In the genomic region with DNA sequence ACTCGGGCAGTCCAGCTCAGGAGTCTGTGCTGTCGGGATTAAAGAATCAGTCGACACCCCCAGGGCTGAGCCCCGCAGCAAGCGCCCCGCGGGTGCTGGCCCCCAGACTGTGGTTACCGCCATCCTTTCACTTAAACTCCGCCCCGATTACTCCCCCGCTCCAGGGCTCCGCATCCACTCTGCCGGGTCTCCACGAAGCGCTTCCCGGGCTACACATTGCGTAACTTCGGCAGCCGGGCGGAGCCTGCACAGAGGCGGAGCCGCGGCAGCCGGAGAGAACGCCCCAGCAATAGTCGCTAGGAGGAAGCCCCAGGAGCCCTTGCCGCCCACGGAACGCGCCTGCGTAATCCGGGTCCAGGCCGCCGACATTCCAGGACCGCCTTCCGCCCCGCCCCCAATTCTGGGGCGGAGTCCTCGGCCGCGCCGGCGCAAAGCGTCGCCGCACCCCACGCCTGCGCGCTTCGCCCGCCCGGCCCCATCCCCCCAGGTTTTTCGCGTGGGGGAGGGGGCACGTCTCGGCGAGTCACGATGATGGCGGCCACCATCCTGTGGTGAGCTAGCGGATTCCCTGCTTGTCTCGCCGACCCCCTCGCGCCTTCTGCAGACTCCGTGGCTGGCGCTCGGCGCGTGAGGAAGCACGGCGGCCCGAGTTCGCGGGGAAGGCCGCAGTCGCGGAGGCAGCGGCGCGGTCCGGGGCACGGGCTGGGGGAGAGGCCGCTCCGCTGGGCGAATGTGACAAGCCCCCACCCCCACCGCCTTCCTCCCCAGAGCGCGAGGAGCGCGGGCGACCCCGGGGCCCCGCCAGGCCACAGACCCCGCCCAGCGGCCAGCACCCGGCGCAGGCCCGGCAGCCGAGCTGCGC, we compare ENCODE assay signal across 1 cellular context.
A peak's percentile ranks its signal among the peaks of the same experiment; 100 is the strongest.
TF ChIP-seq lines count a peak whose summit lies in the region.

A gene (plus strand): TSS at position 521 of the 862 bp plus-strand sequence. CDS start 351 bp downstream, outside the sequence.

TF ChIP-seq in K562, 482 proteins besides CTCF, POLR2A, EP300 and RAD21 (continued from another document and continues in another):
- TF ChIP-seq, protein P1, sequence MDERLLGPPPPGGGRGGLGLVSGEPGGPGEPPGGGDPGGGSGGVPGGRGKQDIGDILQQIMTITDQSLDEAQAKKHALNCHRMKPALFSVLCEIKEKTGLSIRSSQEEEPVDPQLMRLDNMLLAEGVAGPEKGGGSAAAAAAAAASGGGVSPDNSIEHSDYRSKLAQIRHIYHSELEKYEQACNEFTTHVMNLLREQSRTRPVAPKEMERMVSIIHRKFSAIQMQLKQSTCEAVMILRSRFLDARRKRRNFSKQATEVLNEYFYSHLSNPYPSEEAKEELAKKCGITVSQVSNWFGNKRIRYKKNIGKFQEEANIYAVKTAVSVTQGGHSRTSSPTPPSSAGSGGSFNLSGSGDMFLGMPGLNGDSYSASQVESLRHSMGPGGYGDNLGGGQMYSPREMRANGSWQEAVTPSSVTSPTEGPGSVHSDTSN (CRISPR knock-in tag; IDR thresholded peaks at IDR 0.05; ENCODE audit: low read depth): no peak
- TF ChIP-seq, protein P1 (tag; conservative IDR thresholded peaks at IDR 0.05; ENCODE audit: low read depth): no peak
- TF ChIP-seq RBFOX2 (IDR thresholded peaks at IDR 0.05; ENCODE audit: low read depth, low read length) (peak; percentile 99), KDM2B (CRISPR knock-in tag; IDR thresholded peaks at IDR 0.05) (no peak; the same call in 1 of the 2 replicates), NFE2 (IDR thresholded peaks at IDR 0.05; ENCODE audit: low read depth) (peak; percentile 82), MYNN (IDR thresholded peaks at IDR 0.05) (0 out of 2 replicates have a peak, but pooled peaks have one; percentile 6), MYNN (CRISPR knock-in tag; IDR thresholded peaks at IDR 0.05) (no peak), GABPB2 (CRISPR knock-in tag; conservative IDR thresholded peaks at IDR 0.05) (no peak), ZNF444 (CRISPR knock-in tag; IDR thresholded peaks at IDR 0.05) (peak; percentile 98), ZNF174 (CRISPR knock-in tag; IDR thresholded peaks at IDR 0.05) (no peak), RBM17 (IDR thresholded peaks at IDR 0.05; ENCODE audit: borderline replicate concordance, low read depth, low read length) (no peak), DPF2 (IDR thresholded peaks at IDR 0.05) (peak; percentile 31; the same call in 1 of the 2 replicates), SRSF3 (IDR thresholded peaks at IDR 0.05; ENCODE audit: insufficient read depth, low read length) (no peak), MAZ (CRISPR knock-in tag; conservative IDR thresholded peaks at IDR 0.05 in 1 of 2, IDR thresholded peaks at IDR 0.05 in 1 of 2) (peak; percentile 92 to 98), ILK (tag; IDR thresholded peaks at IDR 0.05; ENCODE audit: borderline replicate concordance, low read depth) (no peak), DDX20 (tag; IDR thresholded peaks at IDR 0.05; ENCODE audit: low read depth) (no peak), ZNF316 (IDR thresholded peaks at IDR 0.05) (peak; percentile 34; the same call in 1 of the 2 replicates), SUPT5H (IDR thresholded peaks at IDR 0.05) (peak; percentile 92), ZNF699 (CRISPR knock-in tag; IDR thresholded peaks at IDR 0.05; ENCODE audit: insufficient replicate concordance) (no peak), ZNF57 (CRISPR knock-in tag; IDR thresholded peaks at IDR 0.05) (no peak), ELF1 (tag; IDR thresholded peaks at IDR 0.05) (no peak; the same call in 1 of the 2 replicates), ZKSCAN3 (CRISPR knock-in tag; IDR thresholded peaks at IDR 0.05) (no peak), ZNF121 (CRISPR knock-in tag; conservative IDR thresholded peaks at IDR 0.05) (no peak), ZBTB1 (CRISPR knock-in tag; IDR thresholded peaks at IDR 0.05; ENCODE audit: borderline replicate concordance, low read depth) (no peak), MEF2A (IDR thresholded peaks at IDR 0.05; ENCODE audit: control insufficient read depth, low read depth, low read length) (no peak), POU5F1 (IDR thresholded peaks at IDR 0.05; ENCODE audit: borderline replicate concordance, low read depth, low read length, partially characterized antibody) (peak; percentile 22), SP1 (CRISPR knock-in tag; IDR thresholded peaks at IDR 0.05) (peak; percentile 94), ZNF354B (CRISPR knock-in tag; IDR thresholded peaks at IDR 0.05) (no peak), ZNF165 (CRISPR knock-in tag; IDR thresholded peaks at IDR 0.05; ENCODE audit: borderline replicate concordance) (no peak), SOX6 (IDR thresholded peaks at IDR 0.05) (peak; percentile 51), JUN (IDR thresholded peaks at IDR 0.05; ENCODE audit: borderline replicate concordance, low read depth, low read length) (no peak; the same call in 1 of the 2 replicates), JUN (CRISPR knock-in tag; IDR thresholded peaks at IDR 0.05; ENCODE audit: borderline replicate concordance) (peak; percentile 84; the same call in 1 of the 2 replicates), ZNF830 (CRISPR knock-in tag; IDR thresholded peaks at IDR 0.05) (no peak), TEAD4 (IDR thresholded peaks at IDR 0.05; ENCODE audit: low read length) (peak; percentile 68), TEAD4 (CRISPR knock-in tag; IDR thresholded peaks at IDR 0.05; ENCODE audit: borderline replicate concordance) (peak; percentile 93), CBFA2T2 (conservative IDR thresholded peaks at IDR 0.05) (no peak)
- TF ChIP-seq, protein P2, sequence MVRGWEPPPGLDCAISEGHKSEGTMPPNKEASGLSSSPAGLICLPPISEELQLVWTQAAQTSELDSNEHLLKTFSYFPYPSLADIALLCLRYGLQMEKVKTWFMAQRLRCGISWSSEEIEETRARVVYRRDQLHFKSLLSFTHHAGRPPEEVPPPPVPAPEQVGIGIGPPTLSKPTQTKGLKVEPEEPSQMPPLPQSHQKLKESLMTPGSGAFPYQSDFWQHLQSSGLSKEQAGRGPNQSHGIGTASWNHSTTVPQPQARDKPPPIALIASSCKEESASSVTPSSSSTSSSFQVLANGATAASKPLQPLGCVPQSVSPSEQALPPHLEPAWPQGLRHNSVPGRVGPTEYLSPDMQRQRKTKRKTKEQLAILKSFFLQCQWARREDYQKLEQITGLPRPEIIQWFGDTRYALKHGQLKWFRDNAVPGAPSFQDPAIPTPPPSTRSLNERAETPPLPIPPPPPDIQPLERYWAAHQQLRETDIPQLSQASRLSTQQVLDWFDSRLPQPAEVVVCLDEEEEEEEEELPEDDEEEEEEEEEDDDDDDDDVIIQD (CRISPR knock-in tag; IDR thresholded peaks at IDR 0.05): no peak
- TF ChIP-seq, protein P3, sequence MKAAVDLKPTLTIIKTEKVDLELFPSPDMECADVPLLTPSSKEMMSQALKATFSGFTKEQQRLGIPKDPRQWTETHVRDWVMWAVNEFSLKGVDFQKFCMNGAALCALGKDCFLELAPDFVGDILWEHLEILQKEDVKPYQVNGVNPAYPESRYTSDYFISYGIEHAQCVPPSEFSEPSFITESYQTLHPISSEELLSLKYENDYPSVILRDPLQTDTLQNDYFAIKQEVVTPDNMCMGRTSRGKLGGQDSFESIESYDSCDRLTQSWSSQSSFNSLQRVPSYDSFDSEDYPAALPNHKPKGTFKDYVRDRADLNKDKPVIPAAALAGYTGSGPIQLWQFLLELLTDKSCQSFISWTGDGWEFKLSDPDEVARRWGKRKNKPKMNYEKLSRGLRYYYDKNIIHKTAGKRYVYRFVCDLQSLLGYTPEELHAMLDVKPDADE (conservative IDR thresholded peaks at IDR 0.05; ENCODE audit: control insufficient read depth, low read depth, low read length): peak; percentile 39; the same call in 1 of the 2 replicates
- TF ChIP-seq, protein P4, sequence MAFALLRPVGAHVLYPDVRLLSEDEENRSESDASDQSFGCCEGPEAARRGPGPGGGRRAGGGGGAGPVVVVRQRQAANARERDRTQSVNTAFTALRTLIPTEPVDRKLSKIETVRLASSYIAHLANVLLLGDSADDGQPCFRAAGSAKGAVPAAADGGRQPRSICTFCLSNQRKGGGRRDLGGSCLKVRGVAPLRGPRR (CRISPR knock-in tag; IDR thresholded peaks at IDR 0.05): no peak
- TF ChIP-seq, protein P5, sequence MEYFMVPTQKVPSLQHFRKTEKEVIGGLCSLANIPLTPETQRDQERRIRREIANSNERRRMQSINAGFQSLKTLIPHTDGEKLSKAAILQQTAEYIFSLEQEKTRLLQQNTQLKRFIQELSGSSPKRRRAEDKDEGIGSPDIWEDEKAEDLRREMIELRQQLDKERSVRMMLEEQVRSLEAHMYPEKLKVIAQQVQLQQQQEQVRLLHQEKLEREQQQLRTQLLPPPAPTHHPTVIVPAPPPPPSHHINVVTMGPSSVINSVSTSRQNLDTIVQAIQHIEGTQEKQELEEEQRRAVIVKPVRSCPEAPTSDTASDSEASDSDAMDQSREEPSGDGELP (CRISPR knock-in tag; IDR thresholded peaks at IDR 0.05; ENCODE audit: borderline replicate concordance): peak; percentile 76
- TF ChIP-seq, protein P6, sequence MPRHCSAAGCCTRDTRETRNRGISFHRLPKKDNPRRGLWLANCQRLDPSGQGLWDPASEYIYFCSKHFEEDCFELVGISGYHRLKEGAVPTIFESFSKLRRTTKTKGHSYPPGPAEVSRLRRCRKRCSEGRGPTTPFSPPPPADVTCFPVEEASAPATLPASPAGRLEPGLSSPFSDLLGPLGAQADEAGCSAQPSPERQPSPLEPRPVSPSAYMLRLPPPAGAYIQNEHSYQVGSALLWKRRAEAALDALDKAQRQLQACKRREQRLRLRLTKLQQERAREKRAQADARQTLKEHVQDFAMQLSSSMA (CRISPR knock-in tag; IDR thresholded peaks at IDR 0.05): peak; percentile 26; the same call in 1 of the 2 replicates
- TF ChIP-seq, protein P7, sequence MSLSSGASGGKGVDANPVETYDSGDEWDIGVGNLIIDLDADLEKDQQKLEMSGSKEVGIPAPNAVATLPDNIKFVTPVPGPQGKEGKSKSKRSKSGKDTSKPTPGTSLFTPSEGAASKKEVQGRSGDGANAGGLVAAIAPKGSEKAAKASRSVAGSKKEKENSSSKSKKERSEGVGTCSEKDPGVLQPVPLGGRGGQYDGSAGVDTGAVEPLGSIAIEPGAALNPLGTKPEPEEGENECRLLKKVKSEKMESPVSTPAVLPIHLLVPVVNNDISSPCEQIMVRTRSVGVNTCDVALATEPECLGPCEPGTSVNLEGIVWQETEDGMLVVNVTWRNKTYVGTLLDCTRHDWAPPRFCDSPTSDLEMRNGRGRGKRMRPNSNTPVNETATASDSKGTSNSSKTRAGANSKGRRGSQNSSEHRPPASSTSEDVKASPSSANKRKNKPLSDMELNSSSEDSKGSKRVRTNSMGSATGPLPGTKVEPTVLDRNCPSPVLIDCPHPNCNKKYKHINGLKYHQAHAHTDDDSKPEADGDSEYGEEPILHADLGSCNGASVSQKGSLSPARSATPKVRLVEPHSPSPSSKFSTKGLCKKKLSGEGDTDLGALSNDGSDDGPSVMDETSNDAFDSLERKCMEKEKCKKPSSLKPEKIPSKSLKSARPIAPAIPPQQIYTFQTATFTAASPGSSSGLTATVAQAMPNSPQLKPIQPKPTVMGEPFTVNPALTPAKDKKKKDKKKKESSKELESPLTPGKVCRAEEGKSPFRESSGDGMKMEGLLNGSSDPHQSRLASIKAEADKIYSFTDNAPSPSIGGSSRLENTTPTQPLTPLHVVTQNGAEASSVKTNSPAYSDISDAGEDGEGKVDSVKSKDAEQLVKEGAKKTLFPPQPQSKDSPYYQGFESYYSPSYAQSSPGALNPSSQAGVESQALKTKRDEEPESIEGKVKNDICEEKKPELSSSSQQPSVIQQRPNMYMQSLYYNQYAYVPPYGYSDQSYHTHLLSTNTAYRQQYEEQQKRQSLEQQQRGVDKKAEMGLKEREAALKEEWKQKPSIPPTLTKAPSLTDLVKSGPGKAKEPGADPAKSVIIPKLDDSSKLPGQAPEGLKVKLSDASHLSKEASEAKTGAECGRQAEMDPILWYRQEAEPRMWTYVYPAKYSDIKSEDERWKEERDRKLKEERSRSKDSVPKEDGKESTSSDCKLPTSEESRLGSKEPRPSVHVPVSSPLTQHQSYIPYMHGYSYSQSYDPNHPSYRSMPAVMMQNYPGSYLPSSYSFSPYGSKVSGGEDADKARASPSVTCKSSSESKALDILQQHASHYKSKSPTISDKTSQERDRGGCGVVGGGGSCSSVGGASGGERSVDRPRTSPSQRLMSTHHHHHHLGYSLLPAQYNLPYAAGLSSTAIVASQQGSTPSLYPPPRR (CRISPR knock-in tag; IDR thresholded peaks at IDR 0.05; ENCODE audit: borderline replicate concordance): peak; percentile 70; the same call in 1 of the 2 replicates
- TF ChIP-seq, protein P8, sequence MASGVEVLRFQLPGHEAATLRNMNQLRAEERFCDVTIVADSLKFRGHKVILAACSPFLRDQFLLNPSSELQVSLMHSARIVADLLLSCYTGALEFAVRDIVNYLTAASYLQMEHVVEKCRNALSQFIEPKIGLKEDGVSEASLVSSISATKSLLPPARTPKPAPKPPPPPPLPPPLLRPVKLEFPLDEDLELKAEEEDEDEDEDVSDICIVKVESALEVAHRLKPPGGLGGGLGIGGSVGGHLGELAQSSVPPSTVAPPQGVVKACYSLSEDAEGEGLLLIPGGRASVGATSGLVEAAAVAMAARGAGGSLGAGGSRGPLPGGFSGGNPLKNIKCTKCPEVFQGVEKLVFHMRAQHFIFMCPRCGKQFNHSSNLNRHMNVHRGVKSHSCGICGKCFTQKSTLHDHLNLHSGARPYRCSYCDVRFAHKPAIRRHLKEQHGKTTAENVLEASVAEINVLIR (CRISPR knock-in tag; IDR thresholded peaks at IDR 0.05): no peak
- TF ChIP-seq, protein P9, sequence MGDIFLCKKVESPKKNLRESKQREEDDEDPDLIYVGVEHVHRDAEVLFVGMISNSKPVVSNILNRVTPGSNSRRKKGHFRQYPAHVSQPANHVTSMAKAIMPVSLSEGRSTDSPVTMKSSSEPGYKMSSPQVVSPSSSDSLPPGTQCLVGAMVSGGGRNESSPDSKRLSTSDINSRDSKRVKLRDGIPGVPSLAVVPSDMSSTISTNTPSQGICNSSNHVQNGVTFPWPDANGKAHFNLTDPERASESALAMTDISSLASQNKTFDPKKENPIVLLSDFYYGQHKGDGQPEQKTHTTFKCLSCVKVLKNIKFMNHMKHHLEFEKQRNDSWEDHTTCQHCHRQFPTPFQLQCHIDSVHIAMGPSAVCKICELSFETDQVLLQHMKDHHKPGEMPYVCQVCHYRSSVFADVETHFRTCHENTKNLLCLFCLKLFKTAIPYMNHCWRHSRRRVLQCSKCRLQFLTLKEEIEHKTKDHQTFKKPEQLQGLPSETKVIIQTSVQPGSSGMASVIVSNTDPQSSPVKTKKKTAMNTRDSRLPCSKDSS (IDR thresholded peaks at IDR 0.05; ENCODE audit: low read depth, partially characterized antibody): no peak
